ENCODE assay signal across 10 cellular contexts in the genomic region with DNA sequence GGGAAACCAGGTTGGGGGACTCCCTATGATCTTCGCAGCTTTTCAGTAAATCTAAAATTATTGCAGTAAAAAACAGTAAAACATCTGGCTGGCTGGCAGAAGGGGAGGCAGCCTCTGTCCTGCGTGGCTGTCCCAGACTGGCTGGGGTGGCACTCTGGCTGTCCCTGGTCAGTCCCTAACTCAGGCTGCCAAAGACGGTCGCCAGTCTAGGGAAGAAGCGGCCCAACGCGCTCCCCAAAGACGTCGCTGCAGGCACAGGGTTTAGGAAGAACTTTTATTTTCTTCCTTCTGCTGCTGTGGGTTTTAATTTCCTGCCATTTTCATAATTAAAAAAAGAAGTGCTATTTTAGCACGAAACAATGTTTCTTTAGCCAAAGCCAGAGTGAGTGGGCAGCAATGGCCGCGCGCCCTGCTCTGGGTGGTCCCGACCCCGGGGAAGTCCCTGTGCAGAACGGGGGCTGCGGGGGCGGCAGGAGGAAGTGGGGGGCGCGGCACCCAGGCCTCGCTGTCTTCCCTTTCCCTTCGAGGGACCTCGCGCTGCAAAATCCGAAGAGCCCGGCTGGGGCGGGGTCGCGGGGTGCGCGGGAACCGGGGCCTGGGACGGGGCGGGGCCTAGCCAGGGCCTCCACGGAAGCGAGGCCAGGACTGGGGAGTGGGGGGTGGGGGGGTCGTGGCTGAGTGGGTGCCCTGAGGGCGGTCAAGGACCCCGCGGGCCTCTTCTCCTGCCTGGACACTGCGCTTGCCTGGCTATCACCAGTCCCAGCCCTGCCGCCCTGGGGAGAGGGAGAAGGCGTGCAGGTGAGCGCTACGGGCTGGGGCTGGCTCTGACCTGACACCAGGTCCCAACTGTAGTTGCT. TPM values are rescaled to one million over a fixed set of nuclear protein-coding genes. Genes with fewer than 3 reads are reported as not detected.
DNase-seq lines count a peak whose midpoint lies in the region; ATAC-seq and TF ChIP-seq lines count a peak whose summit lies in the region.
"Had no signal": no experiment of that assay in that cellular context is flagged by ENCODE, and none has a peak within 500 bp of the region (broad histone marks: within the 10 kb centered on the region; RNA-seq: fewer than 3 reads in every experiment).

No MANE protein-coding gene starts in this region.

- peaks cover 0 to 54% (median 6%) of the 10 kb centered on the region in 3 donors for H3K27me3 ChIP-seq in stomach

- CTCF ChIA-PET in activated CD4-positive, alpha-beta memory T cell treated with anti-CD3 and anti-CD28 coated beads for 36 hours (lab: Charles Lee) = interaction anchor here (0.8 to 1.8 kb wide), 2 partner anchors 37 to 163 kb away, joined by 4 to 14 read pairs; no protein-coding TSS in a partner anchor
- CTCF ChIA-PET in activated CD4-positive, alpha-beta memory T cell treated with anti-CD3 and anti-CD28 coated beads, Interleukin-2, amount 10 ng/mL, durations not matched to agents 7 days and 5 days (lab: Charles Lee) = interaction anchor here (0.6 to 1.1 kb wide), 4 partner anchors 37 to 49 kb away, joined by 3 to 4 read pairs (median 3); no protein-coding TSS in a partner anchor

- 17 to 28% (median 20%) methylated on average over 19 to 45 of the region's 45 CpGs for WGBS in stomach, 5 donors

- intact Hi-C loops in activated CD4-positive, alpha-beta memory T cell treated with anti-CD3 and anti-CD28 coated beads for 36 hours (cut with micrococcal nuclease) = loop anchor here (10.0 kb wide), 1 partner anchor 277 kb away; no protein-coding TSS in a partner anchor
- intact Hi-C loops in activated T-helper 1 cell treated with anti-CD3 and anti-CD28 coated beads, Interleukin-12 subunit alpha, Interleukin-12 subunit beta, Interleukin-2, Interleukin-4 antibody, amounts not matched to agents 30 ng/mL and 10 ng/mL and 1 ng/mL, durations not matched to agents 14 hours and 24 hours and 36 hours (cut with micrococcal nuclease) = no loop called here
- intact Hi-C loops in stomach (cut with DNase I; ENCODE audit: low total_unique reads) = no loop called here

- POLR2A ChIA-PET in activated CD4-positive, alpha-beta memory T cell treated with anti-CD3 and anti-CD28 coated beads for 36 hours (lab: Charles Lee) = interaction anchor here (3.3 kb wide), 1 partner anchor 8 kb away, joined by 14 read pairs; a partner anchor contains a TSS
- POLR2A ChIA-PET in activated CD4-positive, alpha-beta memory T cell treated with anti-CD3 and anti-CD28 coated beads, Interleukin-2, amount 10 ng/mL, durations not matched to agents 7 days and 5 days (lab: Charles Lee) = interaction anchor here (1.0 to 1.9 kb wide), 4 partner anchors 8 to 142 kb away, joined by 3 to 34 read pairs (median 4); a partner anchor contains a TSS

- H3K27ac Mint-ChIP-seq in activated CD4-positive, alpha-beta memory T cell treated with anti-CD3 and anti-CD28 coated beads for 36 hours = no peak overlapping the region
- H3K27ac Mint-ChIP-seq in activated CD4-positive, alpha-beta memory T cell treated with anti-CD3 and anti-CD28 coated beads, Interleukin-2, amount 10 ng/mL, durations not matched to agents 7 days and 5 days = no peak overlapping the region
- H3K27ac Mint-ChIP-seq in activated T-helper 1 cell treated with anti-CD3 and anti-CD28 coated beads, Interleukin-12 subunit alpha, Interleukin-12 subunit beta, Interleukin-2, Interleukin-4 antibody, amounts not matched to agents 30 ng/mL and 10 ng/mL and 1 ng/mL, durations not matched to agents 14 hours and 24 hours and 36 hours = no peak overlapping the region

- no peaks in the 10 kb centered on the region for H3K36me3 Mint-ChIP-seq in activated CD4-positive, alpha-beta memory T cell treated with anti-CD3 and anti-CD28 coated beads for 36 hours
- H3K36me3 Mint-ChIP-seq in activated CD4-positive, alpha-beta memory T cell treated with anti-CD3 and anti-CD28 coated beads, Interleukin-2, amount 10 ng/mL, durations not matched to agents 7 days and 5 days (ENCODE audit: low read depth) = no peaks in the 10 kb centered on the region
- peaks cover 2% of the 10 kb centered on the region for H3K36me3 Mint-ChIP-seq in activated T-helper 1 cell treated with anti-CD3 and anti-CD28 coated beads, Interleukin-12 subunit alpha, Interleukin-12 subunit beta, Interleukin-2, Interleukin-4 antibody, amounts not matched to agents 30 ng/mL and 10 ng/mL and 1 ng/mL, durations not matched to agents 14 hours and 24 hours and 36 hours (ENCODE audit: low read depth)

- peaks cover 22% of the 10 kb centered on the region for H3K4me1 Mint-ChIP-seq in activated CD4-positive, alpha-beta memory T cell treated with anti-CD3 and anti-CD28 coated beads for 36 hours (ENCODE audit: low read depth)
- H3K4me1 Mint-ChIP-seq in activated CD4-positive, alpha-beta memory T cell treated with anti-CD3 and anti-CD28 coated beads, Interleukin-2, amount 10 ng/mL, durations not matched to agents 7 days and 5 days = peaks cover 16% of the 10 kb centered on the region
- H3K4me1 Mint-ChIP-seq in activated T-helper 1 cell treated with anti-CD3 and anti-CD28 coated beads, Interleukin-12 subunit alpha, Interleukin-12 subunit beta, Interleukin-2, Interleukin-4 antibody, amounts not matched to agents 30 ng/mL and 10 ng/mL and 1 ng/mL, durations not matched to agents 14 hours and 24 hours and 36 hours (ENCODE audit: low read depth) = peaks cover 13% of the 10 kb centered on the region

- no peak for TF ChIP-seq CTCF in stomach (IDR thresholded peaks at IDR 0.05)

- no peak for TF ChIP-seq EP300 in stomach (IDR thresholded peaks at IDR 0.05)

- H3K9me3 ChIP-seq in iPS-18c (ENCODE audit: control insufficient read depth, insufficient read depth, low read length) (peaks cover 2% of the 10 kb centered on the region), stomach (no peaks in the 10 kb centered on the region)

- H3K4me3 ChIP-seq in iPS-18c (ENCODE audit: insufficient read depth, low read depth, low read length) (peak overlapping the region; percentile 31; the same call in 1 of the 2 replicates), stomach (peak overlapping the region; percentile 19 to 41 (median 28))

- no peaks in the 10 kb centered on the region for H3K27me3 Mint-ChIP-seq in activated CD4-positive, alpha-beta memory T cell treated with anti-CD3 and anti-CD28 coated beads for 36 hours
- H3K27me3 Mint-ChIP-seq in activated CD4-positive, alpha-beta memory T cell treated with anti-CD3 and anti-CD28 coated beads, Interleukin-2, amount 10 ng/mL, durations not matched to agents 7 days and 5 days = no peaks in the 10 kb centered on the region
- H3K27me3 Mint-ChIP-seq in activated T-helper 1 cell treated with anti-CD3 and anti-CD28 coated beads, Interleukin-12 subunit alpha, Interleukin-12 subunit beta, Interleukin-2, Interleukin-4 antibody, amounts not matched to agents 30 ng/mL and 10 ng/mL and 1 ng/mL, durations not matched to agents 14 hours and 24 hours and 36 hours (ENCODE audit: insufficient read depth) = no peaks in the 10 kb centered on the region

- no peak for ATAC-seq in GM21723 (IDR thresholded peaks at IDR 0.05; ENCODE audit: unreplicated experiment)
- ATAC-seq in GM21529 (IDR thresholded peaks at IDR 0.05; ENCODE audit: unreplicated experiment) = no peak

- peak; percentile 24 for DNase-seq in activated CD4-positive, alpha-beta memory T cell treated with anti-CD3 and anti-CD28 coated beads for 36 hours
- DNase-seq in activated CD4-positive, alpha-beta memory T cell treated with anti-CD3 and anti-CD28 coated beads, Interleukin-2, amount 10 ng/mL, durations not matched to agents 7 days and 5 days = no peak
- DNase-seq in activated T-helper 1 cell treated with anti-CD3 and anti-CD28 coated beads, Interleukin-12 subunit alpha, Interleukin-12 subunit beta, Interleukin-2, Interleukin-4 antibody, amounts not matched to agents 30 ng/mL and 10 ng/mL and 1 ng/mL, durations not matched to agents 14 hours and 24 hours and 36 hours (ENCODE audit: low spot score) = no peak
- DNase-seq in stomach (no peak), ecto neural progenitor cell (ENCODE audit: low spot score) (no peak)
- DNase-seq: central memory CD4-positive, alpha-beta T cell; NCI-H187 treated with DMSO at 0.1 percent for 48 hours had no signal

- no peaks in the 10 kb centered on the region for H3K9me3 Mint-ChIP-seq in activated CD4-positive, alpha-beta memory T cell treated with anti-CD3 and anti-CD28 coated beads for 36 hours
- no peaks in the 10 kb centered on the region for H3K9me3 Mint-ChIP-seq in activated CD4-positive, alpha-beta memory T cell treated with anti-CD3 and anti-CD28 coated beads, Interleukin-2, amount 10 ng/mL, durations not matched to agents 7 days and 5 days
- no peaks in the 10 kb centered on the region for H3K9me3 Mint-ChIP-seq in activated T-helper 1 cell treated with anti-CD3 and anti-CD28 coated beads, Interleukin-12 subunit alpha, Interleukin-12 subunit beta, Interleukin-2, Interleukin-4 antibody, amounts not matched to agents 30 ng/mL and 10 ng/mL and 1 ng/mL, durations not matched to agents 14 hours and 24 hours and 36 hours

- peaks cover 14 to 18% (median 16%) of the 10 kb centered on the region in 4 donors for H3K4me1 ChIP-seq in stomach

- TF ChIP-seq POLR2A in stomach (IDR thresholded peaks at IDR 0.05) = no peak

- H3K4me3 Mint-ChIP-seq in activated CD4-positive, alpha-beta memory T cell treated with anti-CD3 and anti-CD28 coated beads for 36 hours = peak overlapping the region; percentile 50
- H3K4me3 Mint-ChIP-seq in activated CD4-positive, alpha-beta memory T cell treated with anti-CD3 and anti-CD28 coated beads, Interleukin-2, amount 10 ng/mL, durations not matched to agents 7 days and 5 days = no peak overlapping the region
- peak overlapping the region; percentile 58 for H3K4me3 Mint-ChIP-seq in activated T-helper 1 cell treated with anti-CD3 and anti-CD28 coated beads, Interleukin-12 subunit alpha, Interleukin-12 subunit beta, Interleukin-2, Interleukin-4 antibody, amounts not matched to agents 30 ng/mL and 10 ng/mL and 1 ng/mL, durations not matched to agents 14 hours and 24 hours and 36 hours

- H3K36me3 ChIP-seq in stomach = no peaks in the 10 kb centered on the region

- H3K27ac ChIP-seq in stomach = no peak overlapping the region

RNA-seq across cellular contexts. Expression of a gene that starts 6.3 kb away (rescaled TPM):
- total RNA-seq in activated CD4-positive, alpha-beta memory T cell treated with anti-CD3 and anti-CD28 coated beads for 36 hours = 10 to 100 TPM; 41.1 to 42.6 TPM
- total RNA-seq in activated CD4-positive, alpha-beta memory T cell treated with anti-CD3 and anti-CD28 coated beads, Interleukin-2, amount 10 ng/mL, durations not matched to agents 7 days and 5 days = 10 to 100 TPM; 36.6 to 39.3 TPM
- 93.9 and 101 TPM in 2 replicates for total RNA-seq in activated T-helper 1 cell treated with anti-CD3 and anti-CD28 coated beads, Interleukin-12 subunit alpha, Interleukin-12 subunit beta, Interleukin-2, Interleukin-4 antibody, amounts not matched to agents 30 ng/mL and 10 ng/mL and 1 ng/mL, durations not matched to agents 14 hours and 24 hours and 36 hours
- 100 to 1,000 TPM in 1 of 5 donors, 10 to 100 TPM in 4; 46.4 to 255 (median 58.9) TPM for total RNA-seq in stomach
- polyA plus RNA-seq in stomach = 10 to 100 TPM in 2 of 3 donors, 1 to 10 TPM in 1; 5.3 to 12.2 (median 10.3) TPM

RNA-seq across cellular contexts. Expression of a gene that starts 8.9 kb away (rescaled TPM):
- total RNA-seq in activated CD4-positive, alpha-beta memory T cell treated with anti-CD3 and anti-CD28 coated beads for 36 hours = 100 to 1,000 TPM; 197 to 199 TPM
- total RNA-seq in activated CD4-positive, alpha-beta memory T cell treated with anti-CD3 and anti-CD28 coated beads, Interleukin-2, amount 10 ng/mL, durations not matched to agents 7 days and 5 days = 100 to 1,000 TPM; 235 to 248 TPM
- total RNA-seq in activated T-helper 1 cell treated with anti-CD3 and anti-CD28 coated beads, Interleukin-12 subunit alpha, Interleukin-12 subunit beta, Interleukin-2, Interleukin-4 antibody, amounts not matched to agents 30 ng/mL and 10 ng/mL and 1 ng/mL, durations not matched to agents 14 hours and 24 hours and 36 hours = 200 and 202 TPM in 2 replicates
- total RNA-seq in stomach = 100 to 1,000 TPM in 2 of 5 donors, 10 to 100 TPM in 3; 55.6 to 176 (median 66.1) TPM
- 10 to 100 TPM in 1 of 3 donors, 1 to 10 TPM in 2; 4.9 to 10.5 (median 9.4) TPM for polyA plus RNA-seq in stomach
